12 cellular contexts compared by ENCODE assay signal in genomic region chr2:158497486-158497885, GRCh38. TPM values are rescaled to one million over a fixed set of nuclear protein-coding genes. Genes with fewer than 3 reads are reported as not detected.
DNase-seq lines count a peak whose midpoint lies in the region; ATAC-seq lines count a peak whose summit lies in the region.
"Had no signal": no experiment of that assay in that cellular context is flagged by ENCODE, and none has a peak within 500 bp of the region (broad histone marks: within the 10 kb centered on the region; RNA-seq: fewer than 3 reads in every experiment).

No MANE protein-coding gene starts in this region.

- H3K9me3 Mint-ChIP-seq in activated naive CD8-positive, alpha-beta T cell treated with anti-CD3 and anti-CD28 coated beads, Interleukin-2, amount 50 U/mL, for 24 hours, result no peaks in the 10 kb centered on the region
- no peaks in the 10 kb centered on the region for H3K9me3 Mint-ChIP-seq in activated naive CD8-positive, alpha-beta T cell treated with anti-CD3 and anti-CD28 coated beads for 36 hours
- no peaks in the 10 kb centered on the region for H3K9me3 Mint-ChIP-seq in activated T-helper 17 cell treated with anti-CD3 and anti-CD28 coated beads, Interleukin-2, amount 50 U/mL, for 72 hours
- no peaks in the 10 kb centered on the region for H3K9me3 Mint-ChIP-seq in stimulated activated effector memory CD8-positive, alpha-beta T cell treated with anti-CD3 and anti-CD28 coated beads, Interleukin-12 subunit alpha, Interleukin-12 subunit beta, amount 100 ng/mL, for 72 hours

- no peaks in the 10 kb centered on the region for H3K4me1 Mint-ChIP-seq in activated naive CD8-positive, alpha-beta T cell treated with anti-CD3 and anti-CD28 coated beads, Interleukin-2, amount 50 U/mL, for 24 hours
- peaks cover 8% of the 10 kb centered on the region for H3K4me1 Mint-ChIP-seq in activated naive CD8-positive, alpha-beta T cell treated with anti-CD3 and anti-CD28 coated beads for 36 hours
- peaks cover 5% of the 10 kb centered on the region for H3K4me1 Mint-ChIP-seq in activated T-helper 17 cell treated with anti-CD3 and anti-CD28 coated beads, Interleukin-2, amount 50 U/mL, for 72 hours
- H3K4me1 Mint-ChIP-seq in stimulated activated effector memory CD8-positive, alpha-beta T cell treated with anti-CD3 and anti-CD28 coated beads, Interleukin-12 subunit alpha, Interleukin-12 subunit beta, amount 100 ng/mL, for 72 hours, result peaks cover 14% of the 10 kb centered on the region

- no peaks in the 10 kb centered on the region for H3K27me3 Mint-ChIP-seq in activated naive CD8-positive, alpha-beta T cell treated with anti-CD3 and anti-CD28 coated beads, Interleukin-2, amount 50 U/mL, for 24 hours
- no peaks in the 10 kb centered on the region for H3K27me3 Mint-ChIP-seq in activated naive CD8-positive, alpha-beta T cell treated with anti-CD3 and anti-CD28 coated beads for 36 hours
- no peaks in the 10 kb centered on the region for H3K27me3 Mint-ChIP-seq in activated T-helper 17 cell treated with anti-CD3 and anti-CD28 coated beads, Interleukin-2, amount 50 U/mL, for 72 hours

- no peak overlapping the region for H3K27ac Mint-ChIP-seq in activated naive CD8-positive, alpha-beta T cell treated with anti-CD3 and anti-CD28 coated beads, Interleukin-2, amount 50 U/mL, for 24 hours
- no peak overlapping the region for H3K27ac Mint-ChIP-seq in activated naive CD8-positive, alpha-beta T cell treated with anti-CD3 and anti-CD28 coated beads for 36 hours
- H3K27ac Mint-ChIP-seq in activated T-helper 17 cell treated with anti-CD3 and anti-CD28 coated beads, Interleukin-2, amount 50 U/mL, for 72 hours, result no peak overlapping the region
- H3K27ac Mint-ChIP-seq in stimulated activated effector memory CD8-positive, alpha-beta T cell treated with anti-CD3 and anti-CD28 coated beads, Interleukin-12 subunit alpha, Interleukin-12 subunit beta, amount 100 ng/mL, for 72 hours, result no peak overlapping the region

- no peak for DNase-seq in activated naive CD8-positive, alpha-beta T cell treated with anti-CD3 and anti-CD28 coated beads, Interleukin-2, amount 50 U/mL, for 24 hours
- DNase-seq in activated naive CD8-positive, alpha-beta T cell treated with anti-CD3 and anti-CD28 coated beads for 36 hours, result no peak
- peak; percentile 39 for DNase-seq in glomerular visceral epithelial cell (ENCODE audit: extremely low spot score)
- DNase-seq in stimulated activated effector memory CD8-positive, alpha-beta T cell treated with anti-CD3 and anti-CD28 coated beads, Interleukin-12 subunit alpha, Interleukin-12 subunit beta, amount 100 ng/mL, for 72 hours (ENCODE audit: low spot score in 2 of 2), result no peak
- DNase-seq in DMS 273 (lab: John Stamatoyannopoulos, UW; ENCODE audit: unreplicated experiment), result no peak
- DNase-seq in RPMI8226, result no peak
- DNase-seq: activated CD4-positive, alpha-beta T cell treated with anti-CD3 and anti-CD28 coated beads, Interleukin-2, amount 50 U/mL, for 48 hours; midbrain; ovary; T-helper 1 cell had no signal

- H3K36me3 Mint-ChIP-seq in activated naive CD8-positive, alpha-beta T cell treated with anti-CD3 and anti-CD28 coated beads, Interleukin-2, amount 50 U/mL, for 24 hours (ENCODE audit: low read depth), result peaks cover 1% of the 10 kb centered on the region
- peaks cover 11% of the 10 kb centered on the region for H3K36me3 Mint-ChIP-seq in activated naive CD8-positive, alpha-beta T cell treated with anti-CD3 and anti-CD28 coated beads for 36 hours
- no peaks in the 10 kb centered on the region for H3K36me3 Mint-ChIP-seq in activated T-helper 17 cell treated with anti-CD3 and anti-CD28 coated beads, Interleukin-2, amount 50 U/mL, for 72 hours (ENCODE audit: low read depth)
- H3K36me3 Mint-ChIP-seq in stimulated activated effector memory CD8-positive, alpha-beta T cell treated with anti-CD3 and anti-CD28 coated beads, Interleukin-12 subunit alpha, Interleukin-12 subunit beta, amount 100 ng/mL, for 72 hours, result no peaks in the 10 kb centered on the region

- ATAC-seq in activated naive CD8-positive, alpha-beta T cell treated with anti-CD3 and anti-CD28 coated beads, Interleukin-2, amount 50 U/mL, for 24 hours, result peak; percentile 28
- peak; percentile 67 for ATAC-seq in activated T-helper 17 cell treated with anti-CD3 and anti-CD28 coated beads, Interleukin-2, amount 50 U/mL, for 72 hours (replicated peaks)
- ATAC-seq in stimulated activated effector memory CD8-positive, alpha-beta T cell treated with anti-CD3 and anti-CD28 coated beads, Interleukin-12 subunit alpha, Interleukin-12 subunit beta, amount 100 ng/mL, for 72 hours, result peak; percentile 54
- no peak for ATAC-seq in GM21717 (IDR thresholded peaks at IDR 0.05; ENCODE audit: unreplicated experiment)

- no peak overlapping the region for H3K4me3 Mint-ChIP-seq in activated naive CD8-positive, alpha-beta T cell treated with anti-CD3 and anti-CD28 coated beads, Interleukin-2, amount 50 U/mL, for 24 hours
- H3K4me3 Mint-ChIP-seq in activated naive CD8-positive, alpha-beta T cell treated with anti-CD3 and anti-CD28 coated beads for 36 hours, result no peak overlapping the region
- no peak overlapping the region for H3K4me3 Mint-ChIP-seq in activated T-helper 17 cell treated with anti-CD3 and anti-CD28 coated beads, Interleukin-2, amount 50 U/mL, for 72 hours
- H3K4me3 Mint-ChIP-seq in stimulated activated effector memory CD8-positive, alpha-beta T cell treated with anti-CD3 and anti-CD28 coated beads, Interleukin-12 subunit alpha, Interleukin-12 subunit beta, amount 100 ng/mL, for 72 hours, result no peak overlapping the region

RNA-seq across cellular contexts. Expression of gene PKP4, which starts 40.7 kb away (rescaled TPM):
- total RNA-seq in activated naive CD8-positive, alpha-beta T cell treated with anti-CD3 and anti-CD28 coated beads for 36 hours, result 10 to 100 TPM; 35.3 to 38.2 TPM
- total RNA-seq in activated T-helper 17 cell treated with anti-CD3 and anti-CD28 coated beads, Interleukin-2, amount 50 U/mL, for 72 hours, result 10 to 100 TPM; 24.0 to 35.0 TPM

RNA-seq across cellular contexts. Expression of gene CCDC148, which starts 40.9 kb away (rescaled TPM):
- not detected for total RNA-seq in activated naive CD8-positive, alpha-beta T cell treated with anti-CD3 and anti-CD28 coated beads for 36 hours
- under 1 TPM; 0.82 to 0.93 TPM for total RNA-seq in activated T-helper 17 cell treated with anti-CD3 and anti-CD28 coated beads, Interleukin-2, amount 50 U/mL, for 72 hours
